In the genomic region with DNA sequence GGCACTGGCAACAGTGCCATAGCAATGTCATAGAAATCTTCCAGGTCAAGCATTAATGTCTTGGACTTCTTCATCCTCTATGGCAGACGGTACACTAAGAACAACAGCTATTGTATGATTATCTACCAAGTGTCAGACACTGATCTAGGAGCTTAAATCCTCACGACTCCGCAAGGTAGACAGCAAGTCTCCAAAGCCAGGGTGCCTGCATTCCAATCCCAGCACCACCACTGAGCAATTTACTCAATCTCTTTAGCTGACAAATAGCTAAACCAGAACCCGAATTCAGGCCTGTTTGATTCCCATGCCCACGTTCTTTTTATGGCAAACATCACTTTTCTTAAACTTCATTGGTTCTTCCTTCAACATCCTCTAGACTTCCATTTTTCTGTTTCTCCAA, we compare ENCODE assay signal across 16 cellular contexts. TPM values are rescaled to one million over a fixed set of nuclear protein-coding genes. Genes with fewer than 3 reads are reported as not detected.
A peak's percentile ranks its signal among the peaks of the same experiment; 100 is the strongest.
DNase-seq lines count a peak whose midpoint lies in the region; ATAC-seq, FAIRE-seq and TF ChIP-seq lines count a peak whose summit lies in the region.
"Had no signal": no experiment of that assay in that cellular context is flagged by ENCODE, and none has a peak within 500 bp of the region (broad histone marks: within the 10 kb centered on the region; RNA-seq: fewer than 3 reads in every experiment).

No MANE protein-coding gene starts in this region.

- no peaks in the 10 kb centered on the region for H4K20me1 ChIP-seq in GM12878 (ENCODE audit: control insufficient read depth, insufficient read depth)

- H3K27ac ChIP-seq in GM12878 (ENCODE audit: control insufficient read depth, insufficient read depth), result peak overlapping the region; percentile 27
- no peak overlapping the region for H3K27ac ChIP-seq in mesendoderm (ENCODE audit: low read depth, low read length)
- H3K27ac ChIP-seq: 22Rv1 had no signal

- CTCF ChIA-PET in GM12878 (lab: Yijun Ruan, JAX), result interaction anchor here (1.2 to 16.3 kb wide), 5 partner anchors 19 to 361 kb away, joined by 3 to 318 read pairs (median 8); partner anchors contain the start of gene DNMBP

- H2BK120ac ChIP-seq in mesendoderm (ENCODE audit: low read depth, low read length), result no peak overlapping the region

- peaks cover 8% of the 10 kb centered on the region for H3K79me1 ChIP-seq in mesendoderm (ENCODE audit: low read length)

- no peak for TF ChIP-seq POLR2A in GM12878 (IDR thresholded peaks at IDR 0.05; ENCODE audit: low read depth, low read length)

- H3K79me2 ChIP-seq in GM12878 (ENCODE audit: control insufficient read depth, insufficient read depth, low read length), result peaks cover 97% of the 10 kb centered on the region
- H3K79me2 ChIP-seq in mesendoderm (ENCODE audit: control insufficient read depth, insufficient read depth, low read length), result peaks cover 4% of the 10 kb centered on the region

- H3K4me3 Mint-ChIP-seq in type B pancreatic cell, result peak overlapping the region; percentile 0
- H3K4me3 Mint-ChIP-seq in T-helper 17 cell, result no peak overlapping the region
- H3K4me3 Mint-ChIP-seq: naive B cell; stimulated activated naive B cell treated with anti-CD40 and anti-IgM and Interleukin-4, amounts not matched to agents 10 μg/mL and 1 μg/mL and 100 μg/mL, for 72 hours; T-helper 2 cell treated with Interferon-gamma antibody and Interleukin-4, amounts not matched to agents 5 μg/mL and 100 μg/mL, for 36 hours had no signal

- TF ChIP-seq CTCF in GM12878 (IDR thresholded peaks at IDR 0.05 in 2 of 3, conservative IDR thresholded peaks at IDR 0.05 in 1 of 3; ENCODE audit: control insufficient read depth in 2 of 3, extremely low read depth in 1 of 3, insufficient read depth in 1 of 3, low read depth in 3 of 3, low read length in 3 of 3) (no peak), type B pancreatic cell (conservative IDR thresholded peaks at IDR 0.05) (no peak)

- no peak for FAIRE-seq in GM12878 (lab: Jason Lieb, UNC)
- FAIRE-seq: islet of Langerhans, RCC 7860 had no signal

- H3K27me3 ChIP-seq in GM12878 (replicated peaks in 1 of 2; ENCODE audit: control insufficient read depth in 2 of 2, insufficient read depth in 2 of 2, low read length in 1 of 2) (no peaks in the 10 kb centered on the region), mesendoderm (ENCODE audit: insufficient read depth, low read length, poor library complexity) (no peaks in the 10 kb centered on the region)

- H2AK5ac ChIP-seq in mesendoderm (ENCODE audit: low read length), result no peak overlapping the region

- H2AFZ ChIP-seq in GM12878 (ENCODE audit: control insufficient read depth, low read depth, low read length), result no peak overlapping the region

- no peak overlapping the region for H2BK15ac ChIP-seq in mesendoderm (replicated peaks; ENCODE audit: low read depth)

- in situ Hi-C loops in GM12878 (cut with MboI), result no loop called here

- no peak overlapping the region for H3K9ac ChIP-seq in GM12878 (ENCODE audit: control insufficient read depth, insufficient read depth, low read length)
- no peak overlapping the region for H3K9ac ChIP-seq in mesendoderm (ENCODE audit: low read length)

- H3K36me3 Mint-ChIP-seq in type B pancreatic cell, result peaks cover 5% of the 10 kb centered on the region
- no peaks in the 10 kb centered on the region for H3K36me3 Mint-ChIP-seq in T-helper 17 cell (ENCODE audit: low read depth)
- H3K36me3 Mint-ChIP-seq: naive B cell had no signal

- no peaks in the 10 kb centered on the region for H3K9me3 Mint-ChIP-seq in type B pancreatic cell
- H3K9me3 Mint-ChIP-seq: naive B cell; stimulated activated naive B cell treated with anti-CD40 and anti-IgM and Interleukin-4, amounts not matched to agents 10 μg/mL and 1 μg/mL and 100 μg/mL, for 72 hours; T-helper 2 cell treated with Interferon-gamma antibody and Interleukin-4, amounts not matched to agents 5 μg/mL and 100 μg/mL, for 36 hours had no signal

- H3K27ac Mint-ChIP-seq in type B pancreatic cell, result peak overlapping the region; percentile 10
- H3K27ac Mint-ChIP-seq in T-helper 17 cell, result no peak overlapping the region
- H3K27ac Mint-ChIP-seq: T-helper 2 cell treated with Interferon-gamma antibody and Interleukin-4, amounts not matched to agents 5 μg/mL and 100 μg/mL, for 36 hours had no signal

- no peak for ATAC-seq in GM12878
- no peak for ATAC-seq in T-helper 17 cell
- ATAC-seq: stimulated activated naive B cell treated with anti-CD40 and anti-IgM and Interleukin-4, amounts not matched to agents 10 μg/mL and 1 μg/mL and 100 μg/mL, for 72 hours had no signal

- H3K9me3 ChIP-seq in GM12878 (replicated peaks; ENCODE audit: control insufficient read depth, insufficient read depth, low read length) (no peaks in the 10 kb centered on the region), T-helper 17 cell (ENCODE audit: control insufficient read depth, low read length, poor library complexity, severe bottlenecking) (no peaks in the 10 kb centered on the region)

- H4K8ac ChIP-seq in mesendoderm (ENCODE audit: low read depth, low read length), result no peak overlapping the region

- H3K4me2 ChIP-seq in GM12878 (ENCODE audit: control insufficient read depth, insufficient read depth), result no peak overlapping the region
- no peak overlapping the region for H3K4me2 ChIP-seq in mesendoderm (ENCODE audit: low read length)

- RAD21 ChIA-PET in GM12878 (lab: Charles Lee; ENCODE audit: unreplicated experiment), result interaction anchor here (1.5 to 15.1 kb wide), 4 partner anchors 29 to 68 kb away, joined by 5 to 255 read pairs (median 23); partner anchors contain the start of gene DNMBP

- SMC1A ChIA-PET in GM12878 (lab: Charles Lee; ENCODE audit: uncharacterized antibody, unreplicated experiment), result interaction anchor here (0.5 to 17.5 kb wide), 5 partner anchors 26 to 304 kb away, joined by 3 to 531 read pairs (median 14); partner anchors contain the start of gene DNMBP

- no peak overlapping the region for H3K23ac ChIP-seq in mesendoderm (ENCODE audit: low read length)

- H2BK5ac ChIP-seq in mesendoderm (ENCODE audit: low read length), result no peak overlapping the region

- TF ChIP-seq RAD21 in GM12878 (IDR thresholded peaks at IDR 0.05; ENCODE audit: insufficient read depth, low read depth, low read length), result no peak

- POLR2A ChIA-PET in GM12878 (lab: Charles Lee), result interaction anchor here (4.7 kb wide), 1 partner anchor 30 kb away, joined by 52 read pairs; the partner anchor contains the start of gene DNMBP

- no peak overlapping the region for H3K56ac ChIP-seq in mesendoderm (ENCODE audit: low read length)

- TF ChIP-seq EP300 in GM12878 (IDR thresholded peaks at IDR 0.05; ENCODE audit: borderline replicate concordance in 1 of 2, control insufficient read depth in 1 of 2, low read depth in 2 of 2, low read length in 2 of 2), result no peak

- peaks cover 38% of the 10 kb centered on the region for H3K4me1 Mint-ChIP-seq in type B pancreatic cell (ENCODE audit: unreplicated experiment)
- H3K4me1 Mint-ChIP-seq in T-helper 17 cell, result peaks cover 2% of the 10 kb centered on the region

- peaks cover 2 to 6% of the 10 kb centered on the region in 2 experiments; a peak in 2 of 4 replicates for H3K36me3 ChIP-seq in GM12878 (ENCODE audit: control insufficient read depth in 2 of 2, insufficient read depth in 2 of 2, low read length in 1 of 2)
- no peaks in the 10 kb centered on the region for H3K36me3 ChIP-seq in mesendoderm (ENCODE audit: control insufficient read depth, insufficient read depth, low read length)

- H3K4me3 ChIP-seq in GM12878, result no peak overlapping the region
- H3K4me3 ChIP-seq in mesendoderm (ENCODE audit: low read length), result no peak overlapping the region

- H3K4ac ChIP-seq in mesendoderm (ENCODE audit: low read depth, low read length), result no peak overlapping the region

- no peak overlapping the region for H3K18ac ChIP-seq in mesendoderm (ENCODE audit: low read length)

- no peak overlapping the region for H4K5ac ChIP-seq in mesendoderm (ENCODE audit: low read length)

- intact Hi-C loops in GM12878 (cut with micrococcal nuclease; ENCODE audit: unreplicated experiment), result loop anchor here (10.0 kb wide), 1 partner anchor 207 kb away; the partner anchor contains the start of gene ERLIN1

- H3K4me1 ChIP-seq in GM12878 (ENCODE audit: control insufficient read depth, insufficient read depth, low read length) (peaks cover 76% of the 10 kb centered on the region), mesendoderm (ENCODE audit: control insufficient read depth, low read depth, low read length) (peaks cover 17% of the 10 kb centered on the region)

- H3K27me3 Mint-ChIP-seq in type B pancreatic cell (no peaks in the 10 kb centered on the region), T-helper 17 cell (no peaks in the 10 kb centered on the region)
- H3K27me3 Mint-ChIP-seq: naive B cell; stimulated activated naive B cell treated with anti-CD40 and anti-IgM and Interleukin-4, amounts not matched to agents 10 μg/mL and 1 μg/mL and 100 μg/mL, for 72 hours had no signal

- peak; percentile 20 for DNase-seq in DMS 273 (lab: John Stamatoyannopoulos, UW; ENCODE audit: unreplicated experiment)
- DNase-seq in DMS 273 treated with DMSO at 0.1 percent for 48 hours (lab: John Stamatoyannopoulos, UW), result no peak
- no peak for DNase-seq in GM12878 (ENCODE audit: low read depth, low spot score)
- DNase-seq in mesendoderm, result peak; percentile 96
- DNase-seq in type B pancreatic cell (ENCODE audit: extremely low spot score, unreplicated experiment), result no peak
- no peak for DNase-seq in T-helper 17 cell
- DNase-seq in SIG-M5 treated with dmso at 0.1 percent for 504 hours (lab: John Stamatoyannopoulos, UW; ENCODE audit: unreplicated experiment), result no peak
- no peak for DNase-seq in AG08395 (ENCODE audit: low spot score)
- DNase-seq: activated CD4-positive, alpha-beta T cell treated with anti-CD3 and anti-CD28 coated beads, Interleukin-2, amount 50 U/mL, for 4 hours; naive B cell; stimulated activated CD4-positive, alpha-beta T cell treated with anti-CD3 and anti-CD28 coated beads, Interleukin-4, amount 100 ng/mL, for 24 hours; stimulated activated naive B cell treated with anti-CD40 and anti-IgM and Interleukin-4, amounts not matched to agents 10 μg/mL and 1 μg/mL and 100 μg/mL, for 72 hours had no signal

- WGBS in GM12878 (ENCODE audit: insufficient coverage, insufficient replicate concordance, low lambda C conversion rate, missing lambda C conversion rate), result 98% methylated on average over 5 of the region's 5 CpGs
- WGBS in mesendoderm (ENCODE audit: extremely low coverage, insufficient coverage, low lambda C conversion rate), result no CpG with 5 or more reads among the region's 5 CpGs

- no TSS peak for BruUV-seq in GM12878 (replicated peaks; lab: Mats Ljungman, UMichigan)

RNA-seq across cellular contexts. Expression of gene DNMBP, which starts 31.8 kb away (rescaled TPM):
- total RNA-seq in GM12878 (2013; cell fraction: nucleolus; rRNA removed), result 97.9 and 99.8 TPM in 2 replicates
- total RNA-seq in GM12878 (2014; rRNA removed) (22.2 and 23.2 TPM in 2 replicates), GM12878 (2014; rRNA removed; fragmentation: Illumina TruSeq; extraction: Trizol) (25.9 and 26.8 TPM in 2 replicates), GM12878 (2021) (39.4 and 40.5 TPM in 2 replicates), type B pancreatic cell (ENCODE audit: low replicate concordance) (17.3 and 17.7 TPM in 2 replicates), T-helper 17 cell (1 to 10 TPM; 2.1 to 2.5 TPM)
- 21.3 TPM for polyA plus RNA-seq in GM12878 (2011; ENCODE audit: low read depth)
- polyA plus RNA-seq in GM12878 (2011; rRNA removed) (10.5 and 13.0 TPM in 2 replicates), GM12878 (2014; fragmentation: Illumina TruSeq; extraction: Trizol) (45.0 and 45.2 TPM in 2 replicates), GM12878 (2014; fragmentation: Nextera tagmentation; extraction: Ambion mirVana) (1 to 10 TPM; 7.1 to 9.8 TPM), GM12878 (2014; rRNA removed) (23.3 and 24.7 TPM in 2 replicates), GM12878 (2016; fragmentation: Nextera tagmentation; extraction: Ambion mirVana) (10 to 100 TPM; 20.5 to 20.8 TPM)
- polyA plus RNA-seq in GM12878 (2011; cell fraction: cytosol; rRNA removed), result 12.4 and 17.4 TPM in 2 replicates
- 19.4 and 26.2 TPM in 2 replicates for polyA plus RNA-seq in GM12878 (2011; cell fraction: nucleus; rRNA removed)
- 26.1 and 36.2 TPM in 2 replicates for polyA plus RNA-seq in GM12878 (2012)
- polyA minus RNA-seq in GM12878 (2011; rRNA and poly(A)+ RNA removed), result 15.4 and 17.2 TPM in 2 replicates
- polyA minus RNA-seq in GM12878 (2011; cell fraction: cytosol; rRNA and poly(A)+ RNA removed), result 7.2 and 10.7 TPM in 2 replicates
- polyA minus RNA-seq in GM12878 (2011; cell fraction: nucleus; rRNA and poly(A)+ RNA removed), result 12.7 and 22.6 TPM in 2 replicates
- 9.3 TPM for polyA plus RNA-seq in mesendoderm (2013, experiment 1 of 2)
- polyA plus RNA-seq in mesendoderm (2013, experiment 2 of 2), result 9.5 TPM

Comparison
In these comparisons a context has a peak if more than half of its experiments do, and no peak if none do; other contexts are left out.
1. DNase-seq: peak in DMS 273 (single experiment) and mesendoderm (single experiment); none in DMS 273 treated with DMSO at 0.1 percent for 48 hours (single experiment), GM12878 (single experiment), type B pancreatic cell (single experiment), T-helper 17 cell (0 of 3), SIG-M5 treated with dmso at 0.1 percent for 504 hours (single experiment) and AG08395 (single experiment).